31 cellular contexts compared by ENCODE assay signal in genomic region chr6:2579789-2580570, GRCh38.
A peak's percentile ranks its signal among the peaks of the same experiment; 100 is the strongest.
DNase-seq lines count a peak whose midpoint lies in the region; ATAC-seq, FAIRE-seq and TF ChIP-seq lines count a peak whose summit lies in the region.
"Had no signal": no experiment of that assay in that cellular context is flagged by ENCODE, and none has a peak within 500 bp of the region (broad histone marks: within the 10 kb centered on the region; RNA-seq: fewer than 3 reads in every experiment).

No MANE protein-coding gene starts in this region.

- CTCF ChIA-PET in endothelial cell of umbilical vein (lab: Charles Lee), result interaction anchor here (1.2 to 2.7 kb wide), 3 partner anchors 10 to 54 kb away, joined by 4 to 12 read pairs (median 6); no protein-coding TSS in a partner anchor

- POLR2A ChIA-PET in endothelial cell of umbilical vein (lab: Charles Lee), result no interaction called here

- dilution Hi-C loops in endothelial cell of umbilical vein (cut with MboI; ENCODE audit: extremely low pct_ligation_motif_present, low sequenced_read_pairs), result no loop called here

- intact Hi-C loops in endothelial cell of umbilical vein (cut with micrococcal nuclease), result loop anchor here (1.0 to 5.0 kb wide), 2 partner anchors 50 to 983 kb away; no protein-coding TSS in a partner anchor
- intact Hi-C loops in right cardiac atrium (cut with DNase I), result no loop called here

- H3K27me3 ChIP-seq in GM23248 (replicated peaks; ENCODE audit: insufficient read depth) (no peaks in the 10 kb centered on the region), endothelial cell of umbilical vein (ENCODE audit: control insufficient read depth in 2 of 2, insufficient read depth in 2 of 2, low read length in 2 of 2) (no peaks in the 10 kb centered on the region), right cardiac atrium (ENCODE audit: control insufficient read depth, insufficient read depth) (no peaks in the 10 kb centered on the region), osteoblast (ENCODE audit: insufficient read depth, low read length) (no peaks in the 10 kb centered on the region)
- H3K27me3 ChIP-seq: breast epithelium, colonic mucosa, neutrophil, tibial artery had no signal

- peak; percentile 51 to 84 for ATAC-seq in right cardiac atrium
- no peak for ATAC-seq in GM21390 (IDR thresholded peaks at IDR 0.05; ENCODE audit: unreplicated experiment)
- ATAC-seq: activated CD8-positive, alpha-beta T cell treated with anti-CD3 and anti-CD28 coated beads, Interleukin-2, amount 10 ng/mL, durations not matched to agents 7 days and 5 days; activated T-helper 17 cell treated with anti-CD3 and anti-CD28 coated beads, Interleukin-2, amount 50 U/mL, for 72 hours; GM23338; Panc1 had no signal

- H3F3A ChIP-seq in GM23248 (ENCODE audit: insufficient read depth), result peaks cover 3% of the 10 kb centered on the region; the same call in 1 of the 2 replicates

- H3K9me2 ChIP-seq in GM23248 (ENCODE audit: insufficient read depth), result no peaks in the 10 kb centered on the region

- H2AFZ ChIP-seq in GM23248 (peak overlapping the region; percentile 50), endothelial cell of umbilical vein (ENCODE audit: low read depth, low read length) (peak overlapping the region; percentile 24), osteoblast (ENCODE audit: low read length) (peak overlapping the region; percentile 72)
- H2AFZ ChIP-seq: GM23338 had no signal

- TF ChIP-seq CTCF in endothelial cell of umbilical vein (IDR thresholded peaks at IDR 0.05; ENCODE audit: extremely low read depth in 1 of 2, insufficient read depth in 1 of 2, low read depth in 1 of 2, low read length in 2 of 2) (no peak), osteoblast (IDR thresholded peaks at IDR 0.05; ENCODE audit: extremely low read depth, low read depth, low read length) (no peak)

- FAIRE-seq in endothelial cell of umbilical vein (lab: Jason Lieb, UNC), result no peak
- FAIRE-seq: A204.1 had no signal

- H3K9me3 ChIP-seq in GM23248 (ENCODE audit: low read depth) (no peaks in the 10 kb centered on the region), endothelial cell of umbilical vein (replicated peaks; ENCODE audit: control insufficient read depth, insufficient read depth, low read length) (no peaks in the 10 kb centered on the region), right cardiac atrium (ENCODE audit: control insufficient read depth, low read length) (no peaks in the 10 kb centered on the region), osteoblast (ENCODE audit: low read depth, low read length) (no peaks in the 10 kb centered on the region)
- H3K9me3 ChIP-seq: colonic mucosa, neutrophil had no signal

- in situ Hi-C loops in GM23248 (cut with MboI), result no loop called here
- in situ Hi-C loops in KBM-7 (cut with MboI; ENCODE audit: low pct_unique_long_range_greater_than_20kb, low sequenced_read_pairs), result no loop called here

- H3K4me2 ChIP-seq in GM23248 (ENCODE audit: unreplicated experiment), result no peak overlapping the region
- H3K4me2 ChIP-seq in endothelial cell of umbilical vein (ENCODE audit: insufficient read depth, low read length), result no peak overlapping the region
- no peak overlapping the region for H3K4me2 ChIP-seq in osteoblast (ENCODE audit: insufficient read depth, low read length)
- H3K4me2 ChIP-seq: GM23338 had no signal

- DNase-seq in GM23248, result peak; percentile 19
- DNase-seq in endothelial cell of umbilical vein (ENCODE audit: low read depth, low spot score), result no peak
- peak in 1 of 3 donors; percentile 28 for DNase-seq in right cardiac atrium
- no peak for DNase-seq in osteoblast (ENCODE audit: insufficient read length, low spot score, missing footprints)
- no peak for DNase-seq in KBM-7
- DNase-seq in ureter (ENCODE audit: low spot score), result no peak
- no peak for DNase-seq in kidney tubule cell (ENCODE audit: low spot score)
- DNase-seq: activated CD8-positive, alpha-beta T cell treated with anti-CD3 and anti-CD28 coated beads, Interleukin-2, amount 10 ng/mL, durations not matched to agents 7 days and 5 days; amygdala; Calu3; CD4-positive, CD25-positive, alpha-beta regulatory T cell; colonic mucosa; DND-41; effector memory CD4-positive, alpha-beta T cell; erythroblast; GF-D8; head of caudate nucleus; NCI-H1048; NCI-H1694; NCI-H446; NCI-H748 treated with DMSO at 0.1 percent for 48 hours; SHP77 treated with DMSO at 0.1 percent for 48 hours; stimulated activated CD4-positive, alpha-beta T cell treated with anti-CD3 and anti-CD28 coated beads, Interleukin-4, amount 100 ng/mL, for 24 hours; tibial artery had no signal

- no peak overlapping the region for H3K9ac ChIP-seq in GM23248
- no peak overlapping the region for H3K9ac ChIP-seq in endothelial cell of umbilical vein (replicated peaks; ENCODE audit: extremely low read depth, insufficient read depth, low read length)

- BruUV-seq in endothelial cell of umbilical vein (replicated peaks; lab: Mats Ljungman, UMichigan), result no TSS peak

- H3K9me1 ChIP-seq in endothelial cell of umbilical vein (replicated peaks; ENCODE audit: control insufficient read depth, extremely low read depth, insufficient read depth, low read length), result no peaks in the 10 kb centered on the region

- H3K4me3 ChIP-seq in GM23248 (no peak overlapping the region), endothelial cell of umbilical vein (replicated peaks in 1 of 3; ENCODE audit: insufficient read depth in 1 of 3, low read depth in 1 of 3, low read length in 3 of 3) (no peak overlapping the region), right cardiac atrium (ENCODE audit: low read length) (no peak overlapping the region), osteoblast (ENCODE audit: insufficient read depth, low read length) (no peak overlapping the region)
- H3K4me3 ChIP-seq: breast epithelium, colonic mucosa, GM23338, tibial artery had no signal

- peaks cover 13% of the 10 kb centered on the region; the same call in 1 of the 2 replicates for H3K4me1 ChIP-seq in GM23248 (ENCODE audit: insufficient read depth)
- peaks cover 44% of the 10 kb centered on the region for H3K4me1 ChIP-seq in endothelial cell of umbilical vein (ENCODE audit: control insufficient read depth, extremely low read depth, insufficient read depth, low read length)
- H3K4me1 ChIP-seq in right cardiac atrium (ENCODE audit: control insufficient read depth, insufficient read depth, low read length), result peaks cover 3% of the 10 kb centered on the region
- peaks cover 14% of the 10 kb centered on the region for H3K4me1 ChIP-seq in osteoblast (ENCODE audit: insufficient read depth, low read length)
- H3K4me1 ChIP-seq: breast epithelium, colonic mucosa had no signal

- no peaks in the 10 kb centered on the region for H3K36me3 ChIP-seq in GM23248 (ENCODE audit: low read depth)
- H3K36me3 ChIP-seq in endothelial cell of umbilical vein (ENCODE audit: control insufficient read depth in 2 of 2, extremely low read depth in 1 of 2, insufficient read depth in 2 of 2, low read length in 2 of 2), result no peaks in the 10 kb centered on the region
- no peaks in the 10 kb centered on the region for H3K36me3 ChIP-seq in osteoblast (ENCODE audit: insufficient read depth, low read length)
- H3K36me3 ChIP-seq: breast epithelium, colonic mucosa, neutrophil, tibial artery had no signal

- no peak for TF ChIP-seq POLR2A in endothelial cell of umbilical vein (IDR thresholded peaks at IDR 0.05; ENCODE audit: low read depth, low read length)

- H3K27ac ChIP-seq in GM23248 (no peak overlapping the region), endothelial cell of umbilical vein (ENCODE audit: insufficient read depth, low read depth, low read length) (no peak overlapping the region), right cardiac atrium (ENCODE audit: low read length) (no peak overlapping the region), osteoblast (ENCODE audit: low read depth, low read length) (peak overlapping the region; percentile 20)
- H3K27ac ChIP-seq: colonic mucosa, neutrophil, tibial artery had no signal

- no peaks in the 10 kb centered on the region for H3K79me2 ChIP-seq in GM23248 (ENCODE audit: insufficient read depth)
- no peaks in the 10 kb centered on the region for H3K79me2 ChIP-seq in endothelial cell of umbilical vein (ENCODE audit: control insufficient read depth, insufficient read depth, low read length)
- H3K79me2 ChIP-seq in osteoblast (ENCODE audit: insufficient read depth, low read length), result no peaks in the 10 kb centered on the region

- 52 to 54% methylated on average over 14 of the region's 14 CpGs for whole genome bisulfite sequencing in GM23248 (ENCODE audit: low coverage in 1 of 2, low lambda C conversion rate in 2 of 2, missing lambda C conversion rate in 2 of 2), 2 experiments
- WGBS in right cardiac atrium, result 69% methylated on average over 14 of the region's 14 CpGs

- no peaks in the 10 kb centered on the region for H4K20me1 ChIP-seq in GM23248 (ENCODE audit: insufficient read depth)
- H4K20me1 ChIP-seq in endothelial cell of umbilical vein (replicated peaks; ENCODE audit: control insufficient read depth, extremely low read depth, insufficient read depth, low read length), result no peaks in the 10 kb centered on the region
- no peaks in the 10 kb centered on the region for H4K20me1 ChIP-seq in osteoblast (ENCODE audit: insufficient read depth, low read length)

TF ChIP-seq in endothelial cell of umbilical vein, 7 proteins besides CTCF, POLR2A, EP300 and RAD21:
- TF ChIP-seq MAX (IDR thresholded peaks at IDR 0.05; ENCODE audit: insufficient read depth, insufficient read length) (no peak), JUN (IDR thresholded peaks at IDR 0.05; ENCODE audit: borderline replicate concordance, insufficient read depth, insufficient read length, low read depth) (no peak), FOS (IDR thresholded peaks at IDR 0.05; ENCODE audit: borderline replicate concordance, insufficient read depth, low read length) (no peak), GATA2 (IDR thresholded peaks at IDR 0.05; ENCODE audit: insufficient read depth, insufficient read length, low read depth, low read length) (no peak)
